ENCODE assay signal across 10 cellular contexts in genomic region chr11:128318856-128319474, GRCh38.
A peak's percentile ranks its signal among the peaks of the same experiment; 100 is the strongest.
DNase-seq lines count a peak whose midpoint lies in the region; ATAC-seq and TF ChIP-seq lines count a peak whose summit lies in the region.
"Had no signal": no experiment of that assay in that cellular context is flagged by ENCODE, and none has a peak within 500 bp of the region (broad histone marks: within the 10 kb centered on the region; RNA-seq: fewer than 3 reads in every experiment).

No MANE protein-coding gene starts in this region.

- in situ Hi-C loops in mammary epithelial cell (cut with MboI; ENCODE audit: low sequenced_read_pairs in 2 of 2): no loop called here

- H3K27me3 Mint-ChIP-seq in naive B cell (no peaks in the 10 kb centered on the region), HFFc6 (ENCODE audit: insufficient read depth) (peaks cover 6% of the 10 kb centered on the region; the same call in 1 of the 2 replicates)

- H3K27me3 ChIP-seq in mammary epithelial cell (ENCODE audit: insufficient read depth, low read length) (no peaks in the 10 kb centered on the region), uterus (no peaks in the 10 kb centered on the region)

- no peaks in the 10 kb centered on the region for H3K9me3 ChIP-seq in mammary epithelial cell (replicated peaks; ENCODE audit: insufficient read depth, low read length)
- H3K9me3 ChIP-seq in uterus: no peaks in the 10 kb centered on the region
- H3K9me3 ChIP-seq: thoracic aorta had no signal

- BruUV-seq in mammary epithelial cell (replicated peaks; lab: Mats Ljungman, UMichigan): no TSS peak

- H3K4me1 ChIP-seq in mammary epithelial cell (ENCODE audit: insufficient read depth, low read length) (no peaks in the 10 kb centered on the region), uterus (no peaks in the 10 kb centered on the region)

- no peaks in the 10 kb centered on the region for H3K79me2 ChIP-seq in mammary epithelial cell (ENCODE audit: insufficient read depth, low read length)

- WGBS in mammary epithelial cell (ENCODE audit: low coverage, missing lambda C conversion rate): 69% methylated on average over 8 of the region's 8 CpGs

- H3K9me3 Mint-ChIP-seq in naive B cell (peaks cover 11 to 26% (median 21%) of the 10 kb centered on the region in 7 donors), HFFc6 (peaks cover 24% of the 10 kb centered on the region)

- H3K4me3 Mint-ChIP-seq in naive B cell (peak overlapping the region in 7 of 8 donors; percentile 1 to 75 (median 18)), HFFc6 (no peak overlapping the region)

- no peaks in the 10 kb centered on the region for H3K36me3 ChIP-seq in mammary epithelial cell (ENCODE audit: insufficient read depth, low read length)
- H3K36me3 ChIP-seq in uterus: no peaks in the 10 kb centered on the region
- H3K36me3 ChIP-seq: thoracic aorta had no signal

- intact Hi-C loops in mammary epithelial cell (cut with micrococcal nuclease): no loop called here
- intact Hi-C loops in uterus (cut with DNase I; ENCODE audit: low total_unique reads): no loop called here

- dilution Hi-C loops in mammary epithelial cell (cut with HindIII; ENCODE audit: low sequenced_read_pairs): loop anchor here (25.0 kb wide), 2 partner anchors 318 to 518 kb away; no protein-coding TSS in a partner anchor

- no peak for TF ChIP-seq CTCF in mammary epithelial cell (conservative IDR thresholded peaks at IDR 0.05 in 1 of 2, IDR thresholded peaks at IDR 0.05 in 1 of 2; ENCODE audit: extremely low read depth in 1 of 2, insufficient read depth in 1 of 2, low read depth in 1 of 2, low read length in 2 of 2)
- TF ChIP-seq CTCF in HFFc6 (IDR thresholded peaks at IDR 0.05): no peak
- TF ChIP-seq CTCF in uterus (IDR thresholded peaks at IDR 0.05): no peak

- H4K20me1 ChIP-seq in mammary epithelial cell (ENCODE audit: insufficient read depth, low read length): no peaks in the 10 kb centered on the region

- H2AFZ ChIP-seq in mammary epithelial cell (ENCODE audit: low read depth, low read length): no peak overlapping the region

- H3K4me3 ChIP-seq in mammary epithelial cell (replicated peaks in 1 of 3; ENCODE audit: insufficient read depth in 1 of 3, low read depth in 2 of 3, low read length in 3 of 3): no peak overlapping the region
- H3K4me3 ChIP-seq in uterus: no peak overlapping the region
- H3K4me3 ChIP-seq: thoracic aorta had no signal

- peaks cover 31 to 51% (median 32%) of the 10 kb centered on the region in 3 donors for H3K4me1 Mint-ChIP-seq in naive B cell
- H3K4me1 Mint-ChIP-seq in HFFc6 (ENCODE audit: low read depth): no peaks in the 10 kb centered on the region

- peak; percentile 58 to 62 for DNase-seq in activated CD4-positive, alpha-beta T cell treated with anti-CD3 and anti-CD28 coated beads, Interleukin-2, amount 50 U/mL, for 4 hours
- DNase-seq in naive B cell (peak; percentile 62), mammary epithelial cell (no peak), kidney glomerular epithelial cell (lab: John Stamatoyannopoulos, UW) (no peak), HFFc6 (no peak), uterus (no peak)

- H3K27ac Mint-ChIP-seq in naive B cell (peak overlapping the region; percentile 47 to 99 (median 86)), HFFc6 (no peak overlapping the region)

- H3K36me3 Mint-ChIP-seq in naive B cell (peaks cover 14 to 19% of the 10 kb centered on the region in 2 donors), HFFc6 (ENCODE audit: low read depth) (peaks cover 22% of the 10 kb centered on the region)

- no peak overlapping the region for H3K4me2 ChIP-seq in mammary epithelial cell (ENCODE audit: insufficient read depth, low read depth, low read length)

- H3K9ac ChIP-seq in mammary epithelial cell (ENCODE audit: insufficient read depth, low read length): no peak overlapping the region

- no peak for TF ChIP-seq POLR2A in uterus (IDR thresholded peaks at IDR 0.05)

- CTCF ChIA-PET in mammary epithelial cell (lab: Charles Lee; ENCODE audit: low non-redundant PET): no interaction called here

- H3K27ac ChIP-seq in mammary epithelial cell (ENCODE audit: insufficient read depth, low read depth, low read length) (no peak overlapping the region), uterus (no peak overlapping the region)
- H3K27ac ChIP-seq: HL-60, thoracic aorta had no signal

- peak; percentile 87 for ATAC-seq in GM18519 (IDR thresholded peaks at IDR 0.05; ENCODE audit: low FRiP score, unreplicated experiment)
- ATAC-seq in HG02943 (IDR thresholded peaks at IDR 0.05; ENCODE audit: low read depth, unreplicated experiment): peak; percentile 67
- ATAC-seq in naive B cell (ENCODE audit: low read depth in 2 of 2): peak; percentile 91

Comparison
In these comparisons a context has a peak if more than half of its experiments do, and no peak if none do; other contexts are left out.
1. DNase-seq: peak in activated CD4-positive, alpha-beta T cell treated with anti-CD3 and anti-CD28 coated beads, Interleukin-2, amount 50 U/mL, for 4 hours (2 of 2) and naive B cell (single experiment); none in mammary epithelial cell (single experiment), kidney glomerular epithelial cell (single experiment), HFFc6 (single experiment) and uterus (0 of 2).
2. Peak in every context shown above with its lines, with median percentiles within 50 percentile points of each other: ATAC-seq.